In genomic region chr14:52791204-52792096, GRCh38 we compare ENCODE assay signal across 1 cellular context.
TF ChIP-seq lines count a peak whose summit lies in the region.

Gene GNPNAT1 (minus strand): TSS chr14:52791607. CDS start chr14:52784650, 6,957 bp downstream.

TF ChIP-seq in K562, 482 proteins besides CTCF, POLR2A, EP300 and RAD21 (continued from another document):
- no peak for TF ChIP-seq CLOCK (CRISPR knock-in tag; IDR thresholded peaks at IDR 0.05; ENCODE audit: borderline replicate concordance)
- TF ChIP-seq ZNF740 (CRISPR knock-in tag; IDR thresholded peaks at IDR 0.05) = 0 out of 2 replicates have a peak, but pooled peaks have one; percentile 41
- no peak for TF ChIP-seq ZNF740 (tag; IDR thresholded peaks at IDR 0.05)
- no peak for TF ChIP-seq ZKSCAN3 (CRISPR knock-in tag; IDR thresholded peaks at IDR 0.05)
- TF ChIP-seq TBP (optimal IDR thresholded peaks at IDR 0.05; ENCODE audit: low read depth, low read length) = peak; percentile 34
- TF ChIP-seq YY1 (IDR thresholded peaks at IDR 0.05; ENCODE audit: borderline replicate concordance in 1 of 3, control insufficient read depth in 1 of 3, extremely low read depth in 1 of 3, insufficient read depth in 3 of 3, insufficient read length in 1 of 3, insufficient replicate concordance in 2 of 3, low read depth in 1 of 3, low read length in 2 of 3) = peak in 2 of 3 experiments; percentile 22 to 23
- peak; percentile 84 for TF ChIP-seq EP400 (IDR thresholded peaks at IDR 0.05)
- 0 out of 2 replicates have a peak, but pooled peaks have one; percentile 39 for TF ChIP-seq ATF6 (CRISPR knock-in tag; IDR thresholded peaks at IDR 0.05)
- 0 out of 2 replicates have a peak, but pooled peaks have one; percentile 28 for TF ChIP-seq ZNF175 (CRISPR knock-in tag; IDR thresholded peaks at IDR 0.05; ENCODE audit: low read depth)
- TF ChIP-seq GABPB1 (CRISPR knock-in tag; IDR thresholded peaks at IDR 0.05) = peak; percentile 67
- TF ChIP-seq GABPA (tag; conservative IDR thresholded peaks at IDR 0.05; ENCODE audit: low read depth) = peak; percentile 85
- TF ChIP-seq RBFOX2 (IDR thresholded peaks at IDR 0.05; ENCODE audit: low read depth, low read length) = peak; percentile 80
- peak; percentile 43 for TF ChIP-seq NFIC (IDR thresholded peaks at IDR 0.05)
- peak; percentile 67; the same call in 1 of the 2 replicates for TF ChIP-seq RB1 (IDR thresholded peaks at IDR 0.05; ENCODE audit: low read depth)
- TF ChIP-seq POLR2G (IDR thresholded peaks at IDR 0.05; ENCODE audit: low read depth, low read length) = peak; percentile 90
- TF ChIP-seq EGR1 (conservative IDR thresholded peaks at IDR 0.05) = peak; percentile 98
- 0 out of 2 replicates have a peak, but pooled peaks have one; percentile 43 for TF ChIP-seq POLR2AphosphoS5 (IDR thresholded peaks at IDR 0.05; ENCODE audit: control insufficient read depth, insufficient read depth, low read depth, low read length)
- peak; percentile 72 for TF ChIP-seq CXXC5 (CRISPR knock-in tag; IDR thresholded peaks at IDR 0.05)
- TF ChIP-seq TRIM24 (IDR thresholded peaks at IDR 0.05) = 0 out of 4 replicates have a peak, but pooled peaks of 1 of the 2 experiments have one; percentile 9
- TF ChIP-seq ELK1 (CRISPR knock-in tag; IDR thresholded peaks at IDR 0.05) = no peak
TF ChIP-seq in K562: peak in this region for 72.
